Comparison of ENCODE assay signal across 23 cellular contexts in genomic region chr3:85054579-85054978, GRCh38.
"Had no signal": no experiment of that assay in that cellular context is flagged by ENCODE, and none has a peak within 500 bp of the region (broad histone marks: within the 10 kb centered on the region; RNA-seq: fewer than 3 reads in every experiment).

No MANE protein-coding gene starts in this region.

- DNase-seq: dermis blood vessel endothelial cell; dorsolateral prefrontal cortex; effector CD4-positive, alpha-beta T cell; effector memory CD4-positive, alpha-beta T cell; foreskin keratinocyte; heart left ventricle; hypothalamus; immature natural killer cell; islet precursor cell; kidney; kidney glomerular epithelial cell; left colon; left ventricle myocardium superior; mammary epithelial cell; mesendoderm; midbrain; naive thymus-derived CD4-positive, alpha-beta T cell had no signal

- H3K4me1 ChIP-seq: foreskin keratinocyte, gastroesophageal sphincter, heart left ventricle had no signal

- ATAC-seq: foreskin keratinocyte; gastroesophageal sphincter; heart left ventricle; left colon; left lobe of liver; left ventricle myocardium superior; naive thymus-derived CD4-positive, alpha-beta T cell had no signal

- H3K27me3 ChIP-seq: dorsolateral prefrontal cortex, esophagus muscularis mucosa, foreskin keratinocyte, gastroesophageal sphincter, heart left ventricle, hepatocyte had no signal

- H3K27ac ChIP-seq: coronary artery, dorsolateral prefrontal cortex, esophagus muscularis mucosa, foreskin keratinocyte, gastroesophageal sphincter, heart left ventricle, hepatocyte had no signal

- H3K9me3 ChIP-seq: esophagus muscularis mucosa, gastroesophageal sphincter, heart left ventricle had no signal

- H3K36me3 ChIP-seq: esophagus muscularis mucosa, gastroesophageal sphincter, heart left ventricle had no signal

- H3K4me3 ChIP-seq: coronary artery, dorsolateral prefrontal cortex, esophagus muscularis mucosa, gastroesophageal sphincter, heart left ventricle, hepatocyte, lung had no signal
